12 cellular contexts compared by ENCODE assay signal in the genomic region with DNA sequence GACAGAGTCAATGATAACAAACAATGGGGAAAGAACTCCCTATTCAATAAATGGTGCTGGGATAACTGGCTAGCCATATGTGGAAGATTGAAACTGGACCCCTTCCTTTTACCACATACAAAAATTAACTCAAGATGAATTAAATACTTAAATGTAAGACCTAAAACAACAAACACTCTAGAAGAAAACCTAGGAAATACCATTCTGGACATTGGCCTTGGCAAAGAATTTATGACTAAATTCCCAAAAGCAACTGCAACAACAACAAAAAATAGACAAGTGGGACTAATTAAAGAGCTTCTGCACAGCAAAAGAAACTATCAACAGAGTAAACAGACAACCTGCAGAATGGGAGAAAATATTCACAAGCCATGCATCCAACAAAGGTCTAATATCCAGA. TPM values are rescaled to one million over a fixed set of nuclear protein-coding genes. Genes with fewer than 3 reads are reported as not detected.
"Had no signal": no experiment of that assay in that cellular context is flagged by ENCODE, and none has a peak within 500 bp of the region (broad histone marks: within the 10 kb centered on the region; RNA-seq: fewer than 3 reads in every experiment).

No MANE protein-coding gene starts in this region.

RNA-seq across cellular contexts. Expression of a gene that starts 4.4 kb away (rescaled TPM):
- total RNA-seq: subcutaneous adipose tissue, suprapubic skin, temporal lobe, thoracic aorta, thyroid gland, tibial nerve, transverse colon, upper lobe of left lung, upper lobe of right lung, ureter, urinary bladder, vagina had no signal
